ENCODE assay signal across 1 cellular context in genomic region chr4:133584714-133585113, GRCh38.
TF ChIP-seq lines count a peak whose summit lies in the region.

No MANE protein-coding gene starts in this region.

TF ChIP-seq in HCT116, 20 proteins besides CTCF, POLR2A, EP300 and RAD21 (continued from another document):
- no peak for TF ChIP-seq ZBTB33 (IDR thresholded peaks at IDR 0.05; ENCODE audit: extremely low read depth, insufficient replicate concordance, low read length)
- TF ChIP-seq ATF3 (IDR thresholded peaks at IDR 0.05): no peak
- no peak for TF ChIP-seq YY1 (IDR thresholded peaks at IDR 0.05; ENCODE audit: extremely low read depth, insufficient replicate concordance, low read depth, low read length)
